Comparison of ENCODE assay signal across 32 cellular contexts in genomic region chr2:147428348-147428747, GRCh38.
"Had no signal": no experiment of that assay in that cellular context is flagged by ENCODE, and none has a peak within 500 bp of the region (broad histone marks: within the 10 kb centered on the region; RNA-seq: fewer than 3 reads in every experiment).

No MANE protein-coding gene starts in this region.

- H3K27ac ChIP-seq: KMS-11, Peyer's patch, WERI-Rb-1 had no signal

- H3K4me2 ChIP-seq: KMS-11 had no signal

- H3K9me3 ChIP-seq: Peyer's patch had no signal

- H3K9ac ChIP-seq: KMS-11 had no signal

- H3K27me3 ChIP-seq: Peyer's patch had no signal

- H3K36me3 ChIP-seq: Peyer's patch, WERI-Rb-1 had no signal

- FAIRE-seq: bronchial epithelial cell had no signal

- DNase-seq: activated CD4-positive, alpha-beta memory T cell treated with anti-CD3 and anti-CD28 coated beads, Interleukin-2, amount 10 ng/mL, durations not matched to agents 7 days and 5 days; activated CD4-positive, alpha-beta T cell treated with anti-CD3 and anti-CD28 coated beads for 1 hour; activated CD4-positive, alpha-beta T cell treated with anti-CD3 and anti-CD28 coated beads for 48 hours; activated CD4-positive, CD25-positive, alpha-beta regulatory T cell; activated CD8-positive, alpha-beta memory T cell treated with anti-CD3 and anti-CD28 coated beads for 24 hours; activated CD8-positive, alpha-beta memory T cell treated with anti-CD3 and anti-CD28 coated beads, Interleukin-2, amount 10 ng/mL, durations not matched to agents 7 days and 5 days; activated CD8-positive, alpha-beta memory T cell treated with anti-CD3 and anti-CD28 coated beads, Interleukin-2, amount 50 U/mL, for 48 hours; activated effector memory CD4-positive, alpha-beta T cell treated with Interleukin-2 at 50 U/mL for 16 hours; activated naive CD4-positive, alpha-beta T cell treated with anti-CD3 and anti-CD28 coated beads, Interleukin-2, amount 10 ng/mL, durations not matched to agents 7 days and 5 days; activated naive CD8-positive, alpha-beta T cell treated with anti-CD3 and anti-CD28 coated beads, Interleukin-2, amount 50 U/mL, for 24 hours; activated T-cell treated with anti-CD3 and anti-CD28 coated beads, Interleukin-2, amount 50 U/mL, for 48 hours; anterior cingulate cortex; caudate nucleus; cerebellar nuclear complex; NCI-H1105; NCI-H1436; NCI-H1694; NCI-H1930; NCI-H2081 treated with DMSO at 0.1 percent for 48 hours; NCI-H510A; NCI-H526; NCI-H748 treated with DMSO at 0.1 percent for 48 hours; NK-92 treated with Interleukin-12 subunit alpha and Interleukin-12 subunit beta, amount 100 ng/mL, for 24 hours; RPMI8226; SIG-M5; SW 1271; T-helper 1 cell; WERI-Rb-1 had no signal

- ATAC-seq: activated CD8-positive, alpha-beta memory T cell treated with anti-CD3 and anti-CD28 coated beads, Interleukin-2, amount 10 ng/mL, durations not matched to agents 7 days and 5 days; activated naive CD8-positive, alpha-beta T cell treated with anti-CD3 and anti-CD28 coated beads, Interleukin-2, amount 50 U/mL, for 24 hours; Right ventricle myocardium inferior had no signal

- H3K4me3 ChIP-seq: Peyer's patch had no signal
